17 cellular contexts compared by ENCODE assay signal in the genomic region with DNA sequence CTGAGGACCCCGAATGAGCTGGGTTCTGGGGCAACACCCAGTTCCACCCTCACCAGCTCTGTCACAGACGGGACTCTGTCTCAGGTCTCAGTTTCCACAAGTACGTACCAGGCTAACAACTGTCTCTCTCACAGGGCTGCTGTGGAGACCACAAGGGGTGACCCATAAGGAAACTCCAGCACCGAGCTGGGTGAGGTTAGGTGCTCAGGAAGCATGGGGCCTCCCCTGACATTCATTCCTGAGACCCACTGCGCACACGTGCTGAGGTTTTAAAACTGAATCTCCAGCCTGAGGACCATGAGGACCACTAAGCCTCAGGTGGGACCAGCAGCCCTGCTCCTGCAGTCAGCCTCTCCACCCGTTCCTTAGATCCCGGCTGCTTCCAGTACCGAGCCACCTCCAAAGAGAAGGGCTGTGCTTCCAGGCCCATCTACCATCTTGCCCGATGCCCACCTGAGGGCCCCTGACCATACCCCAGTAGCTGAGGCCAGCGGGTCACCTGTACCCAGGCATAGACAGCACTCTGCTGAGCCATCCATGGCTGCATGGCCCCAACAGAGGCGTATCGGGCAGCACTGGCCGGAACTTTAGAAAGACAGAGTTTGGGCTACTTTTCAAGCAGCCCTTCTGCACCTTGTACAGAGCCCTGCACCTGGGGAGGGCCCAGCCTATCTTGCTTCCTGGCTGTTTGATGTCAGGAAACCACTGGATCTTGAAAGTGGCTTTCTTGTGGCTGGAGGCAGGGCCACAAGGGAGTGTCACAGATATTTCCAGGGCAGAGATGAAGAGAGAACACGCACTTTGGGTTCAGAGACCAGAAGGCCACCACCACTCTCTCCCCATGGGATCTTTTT. TPM values are rescaled to one million over a fixed set of nuclear protein-coding genes. Genes with fewer than 3 reads are reported as not detected.
A peak's percentile ranks its signal among the peaks of the same experiment; 100 is the strongest.
DNase-seq lines count a peak whose midpoint lies in the region; ATAC-seq and TF ChIP-seq lines count a peak whose summit lies in the region.
"Had no signal": no experiment of that assay in that cellular context is flagged by ENCODE, and none has a peak within 500 bp of the region (broad histone marks: within the 10 kb centered on the region; RNA-seq: fewer than 3 reads in every experiment).

No MANE protein-coding gene starts in this region.

- H3K9me2 ChIP-seq in SK-N-SH: no peaks in the 10 kb centered on the region

- H3K36me3 ChIP-seq in SK-N-SH (replicated peaks in 1 of 2; ENCODE audit: control insufficient read depth in 1 of 2, insufficient read depth in 2 of 2, low read length in 1 of 2) (no peaks in the 10 kb centered on the region), WERI-Rb-1 (no peaks in the 10 kb centered on the region), sigmoid colon (no peaks in the 10 kb centered on the region)

- CTCF ChIA-PET in SK-N-SH (lab: Yijun Ruan, JAX) (interaction anchor here (1.1 to 5.7 kb wide), 8 partner anchors 12 to 97 kb away, joined by 3 to 27 read pairs (median 3); no protein-coding TSS in a partner anchor), MCF 10A (lab: Yijun Ruan, JAX) (interaction anchor here (0.6 to 7.9 kb wide), 8 partner anchors 37 to 452 kb away, joined by 3 to 46 read pairs (median 4); no protein-coding TSS in a partner anchor)

- H3K4me2 ChIP-seq in SK-N-SH: no peak overlapping the region

- no peaks in the 10 kb centered on the region for H3K27me3 ChIP-seq in SK-N-SH (ENCODE audit: insufficient read depth)
- H3K27me3 ChIP-seq in WERI-Rb-1 (ENCODE audit: insufficient read depth, low read depth, severe bottlenecking): no peaks in the 10 kb centered on the region
- no peaks in the 10 kb centered on the region for H3K27me3 ChIP-seq in sigmoid colon

- H3K27ac Mint-ChIP-seq in activated naive CD4-positive, alpha-beta T cell treated with anti-CD3 and anti-CD28 coated beads, Interleukin-2, amount 50 U/mL, for 24 hours: no peak overlapping the region
- H3K27ac Mint-ChIP-seq in MCF 10A (ENCODE audit: low read depth, unreplicated experiment): no peak overlapping the region
- H3K27ac Mint-ChIP-seq: dendritic cell treated with granulocyte-macrophage colony-stimulating factor and Interleukin-4, amounts not matched to agents 40 ng/mL and 50 ng/mL, for 4 days had no signal

- H3K9me3 ChIP-seq in SK-N-SH (no peaks in the 10 kb centered on the region), WERI-Rb-1 (ENCODE audit: severe bottlenecking) (no peaks in the 10 kb centered on the region), sigmoid colon (no peaks in the 10 kb centered on the region)

- POLR2A ChIA-PET in SK-N-SH (lab: Yijun Ruan, JAX) (interaction anchor here (0.8 kb wide), 1 partner anchor 14 kb away, joined by 3 read pairs; no protein-coding TSS in a partner anchor), MCF 10A (lab: Yijun Ruan, JAX) (no interaction called here)

- H3K79me2 ChIP-seq in SK-N-SH (ENCODE audit: insufficient read depth): no peaks in the 10 kb centered on the region

- no TSS peak for BruUV-seq in MCF 10A (replicated peaks; lab: Mats Ljungman, UMichigan)

- intact Hi-C loops in sigmoid colon (cut with DNase I): no loop called here
- intact Hi-C loops in MCF 10A (cut with micrococcal nuclease): no loop called here

- no peak overlapping the region for H3K9ac ChIP-seq in SK-N-SH

- no peak for ATAC-seq in SK-N-SH treated with all-trans-retinoic acid at 6 μM for 48 hours
- no peak for ATAC-seq in HG03442 (IDR thresholded peaks at IDR 0.05; ENCODE audit: unreplicated experiment)

- no peak for TF ChIP-seq CTCF in SK-N-SH (IDR thresholded peaks at IDR 0.05)
- TF ChIP-seq CTCF in WERI-Rb-1 (IDR thresholded peaks at IDR 0.05; ENCODE audit: low read depth, low read length): no peak
- no peak for TF ChIP-seq CTCF in sigmoid colon (IDR thresholded peaks at IDR 0.05)
- no peak for TF ChIP-seq CTCF in MCF 10A (IDR thresholded peaks at IDR 0.05; ENCODE audit: unreplicated experiment)

- H3K36me3 Mint-ChIP-seq in activated naive CD4-positive, alpha-beta T cell treated with anti-CD3 and anti-CD28 coated beads, Interleukin-2, amount 50 U/mL, for 24 hours: no peaks in the 10 kb centered on the region
- H3K36me3 Mint-ChIP-seq in MCF 10A (ENCODE audit: insufficient read depth, unreplicated experiment): peaks cover 13% of the 10 kb centered on the region

- H3K27me3 Mint-ChIP-seq in activated naive CD4-positive, alpha-beta T cell treated with anti-CD3 and anti-CD28 coated beads, Interleukin-2, amount 50 U/mL, for 24 hours: peaks cover 52% of the 10 kb centered on the region
- H3K27me3 Mint-ChIP-seq in MCF 10A (ENCODE audit: insufficient read depth, unreplicated experiment): no peaks in the 10 kb centered on the region

- TF ChIP-seq POLR2A in sigmoid colon (IDR thresholded peaks at IDR 0.05): no peak

- no peak for TF ChIP-seq EP300 in SK-N-SH (IDR thresholded peaks at IDR 0.05; ENCODE audit: borderline replicate concordance in 1 of 2, low read depth in 1 of 2, low read length in 1 of 2)
- no peak for TF ChIP-seq EP300 in sigmoid colon (IDR thresholded peaks at IDR 0.05)

- no peaks in the 10 kb centered on the region for H3K9me3 Mint-ChIP-seq in activated naive CD4-positive, alpha-beta T cell treated with anti-CD3 and anti-CD28 coated beads, Interleukin-2, amount 50 U/mL, for 24 hours
- H3K9me3 Mint-ChIP-seq in MCF 10A (ENCODE audit: unreplicated experiment): no peaks in the 10 kb centered on the region
- H3K9me3 Mint-ChIP-seq: dendritic cell treated with granulocyte-macrophage colony-stimulating factor and Interleukin-4, amounts not matched to agents 40 ng/mL and 50 ng/mL, for 4 days had no signal

- H3K4me1 ChIP-seq in SK-N-SH (ENCODE audit: control insufficient read depth in 1 of 2, insufficient read depth in 2 of 2, low read depth in 1 of 2, low read length in 1 of 2): peaks cover 0 to 65% of the 10 kb centered on the region in 2 experiments; a peak in 2 of 4 replicates
- H3K4me1 ChIP-seq in sigmoid colon: peaks cover 0 to 4% (median 0%) of the 10 kb centered on the region in 4 donors

- no peak overlapping the region for H3K4me3 ChIP-seq in SK-N-SH (ENCODE audit: low read depth in 2 of 2, low read length in 1 of 2)
- no peak overlapping the region for H3K4me3 ChIP-seq in WERI-Rb-1 (ENCODE audit: low read depth, low read length)
- no peak overlapping the region for H3K4me3 ChIP-seq in sigmoid colon
- H3K4me3 ChIP-seq: lung had no signal

- H3K27ac ChIP-seq in SK-N-SH (ENCODE audit: low read depth in 2 of 2, low read length in 1 of 2) (peak overlapping the region in 1 of 2 experiments; percentile 98; a peak in 2 of 4 replicates), WERI-Rb-1 (peak overlapping the region; percentile 78), sigmoid colon (no peak overlapping the region)

- WGBS in SK-N-SH (ENCODE audit: low lambda C conversion rate): 69% methylated on average over 4 of the region's 15 CpGs
- WGBS in sigmoid colon, 2 donors: 79 to 91% methylated on average over 15 of the region's 15 CpGs

- no peaks in the 10 kb centered on the region for H4K20me1 ChIP-seq in SK-N-SH (ENCODE audit: insufficient read depth)

- H3K4me1 Mint-ChIP-seq in activated naive CD4-positive, alpha-beta T cell treated with anti-CD3 and anti-CD28 coated beads, Interleukin-2, amount 50 U/mL, for 24 hours: peaks cover 43% of the 10 kb centered on the region
- H3K4me1 Mint-ChIP-seq in MCF 10A (ENCODE audit: insufficient read depth, unreplicated experiment): no peaks in the 10 kb centered on the region

- no peak for TF ChIP-seq RAD21 in SK-N-SH (IDR thresholded peaks at IDR 0.05; ENCODE audit: low read length)

- peak overlapping the region; percentile 42 for H3K4me3 Mint-ChIP-seq in activated naive CD4-positive, alpha-beta T cell treated with anti-CD3 and anti-CD28 coated beads, Interleukin-2, amount 50 U/mL, for 24 hours
- H3K4me3 Mint-ChIP-seq in MCF 10A (ENCODE audit: unreplicated experiment): no peak overlapping the region
- H3K4me3 Mint-ChIP-seq: dendritic cell treated with granulocyte-macrophage colony-stimulating factor and Interleukin-4, amounts not matched to agents 40 ng/mL and 50 ng/mL, for 4 days had no signal

- DNase-seq in SK-N-SH: no peak
- no peak for DNase-seq in WERI-Rb-1
- DNase-seq in sigmoid colon: peak; percentile 53
- DNase-seq in MCF 10A (ENCODE audit: unreplicated experiment): no peak
- DNase-seq in SKM-1 treated with dmso at 0.1 percent for 144 hours (lab: John Stamatoyannopoulos, UW; ENCODE audit: unreplicated experiment): no peak
- DNase-seq: DMS53, H7, NCI-H1105, NCI-H446 treated with DMSO at 0.1 percent for 48 hours, occipital lobe, small intestine, trophoblast cell had no signal

- H3F3A ChIP-seq in SK-N-SH (replicated peaks; ENCODE audit: insufficient read depth): no peaks in the 10 kb centered on the region

- H2AFZ ChIP-seq in SK-N-SH (ENCODE audit: low read depth): no peak overlapping the region

TF ChIP-seq in SK-N-SH, 30 proteins besides CTCF, POLR2A, EP300 and RAD21:
- TF ChIP-seq MXI1 (IDR thresholded peaks at IDR 0.05; ENCODE audit: low read depth, low read length): peak; percentile 15; the same call in 1 of the 2 replicates
- TF ChIP-seq EZH2phosphoT487 (IDR thresholded peaks at IDR 0.05; ENCODE audit: borderline replicate concordance, low read depth): no peak
- TF ChIP-seq RFX5 (IDR thresholded peaks at IDR 0.05; ENCODE audit: low read length): no peak
- TF ChIP-seq RXRA (IDR thresholded peaks at IDR 0.05; ENCODE audit: borderline replicate concordance, low read depth): no peak
- TF ChIP-seq GATA2 (CRISPR knock-in tag; IDR thresholded peaks at IDR 0.05): no peak
- no peak for TF ChIP-seq GABPA (IDR thresholded peaks at IDR 0.05; ENCODE audit: low read depth)

TF ChIP-seq in SK-N-SH treated with all-trans-retinoic acid at 6 μM for 48 hours, 23 proteins besides CTCF, POLR2A, EP300 and RAD21 (continues in another document):
- TF ChIP-seq, protein P1, sequence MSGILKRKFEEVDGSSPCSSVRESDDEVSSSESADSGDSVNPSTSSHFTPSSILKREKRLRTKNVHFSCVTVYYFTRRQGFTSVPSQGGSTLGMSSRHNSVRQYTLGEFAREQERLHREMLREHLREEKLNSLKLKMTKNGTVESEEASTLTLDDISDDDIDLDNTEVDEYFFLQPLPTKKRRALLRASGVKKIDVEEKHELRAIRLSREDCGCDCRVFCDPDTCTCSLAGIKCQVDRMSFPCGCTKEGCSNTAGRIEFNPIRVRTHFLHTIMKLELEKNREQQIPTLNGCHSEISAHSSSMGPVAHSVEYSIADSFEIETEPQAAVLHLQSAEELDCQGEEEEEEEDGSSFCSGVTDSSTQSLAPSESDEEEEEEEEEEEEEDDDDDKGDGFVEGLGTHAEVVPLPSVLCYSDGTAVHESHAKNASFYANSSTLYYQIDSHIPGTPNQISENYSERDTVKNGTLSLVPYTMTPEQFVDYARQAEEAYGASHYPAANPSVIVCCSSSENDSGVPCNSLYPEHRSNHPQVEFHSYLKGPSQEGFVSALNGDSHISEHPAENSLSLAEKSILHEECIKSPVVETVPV (CRISPR knock-in tag; IDR thresholded peaks at IDR 0.05): no peak
- TF ChIP-seq ARNTL (CRISPR knock-in tag; IDR thresholded peaks at IDR 0.05; ENCODE audit: borderline replicate concordance, low read depth): no peak
- TF ChIP-seq ZC3H10 (CRISPR knock-in tag; IDR thresholded peaks at IDR 0.05): no peak
- TF ChIP-seq ZFP30 (CRISPR knock-in tag; IDR thresholded peaks at IDR 0.05): no peak
- no peak for TF ChIP-seq SNAI2 (CRISPR knock-in tag; IDR thresholded peaks at IDR 0.05)

RNA-seq across cellular contexts. Expression of a gene that starts 18.7 kb away (rescaled TPM):
- polyA plus RNA-seq in SK-N-SH (2012; rRNA removed) (2.9 and 3.3 TPM in 2 replicates), sigmoid colon (1 to 10 TPM; 1.4 to 3.6 (median 3.0) TPM)
- 2.3 and 2.7 TPM in 2 replicates for polyA plus RNA-seq in SK-N-SH (2012; cell fraction: cytosol; rRNA removed)
- polyA plus RNA-seq in SK-N-SH (2012; cell fraction: nucleus; rRNA removed): 8.3 and 9.2 TPM in 2 replicates
- total RNA-seq in sigmoid colon (10 to 100 TPM; 12.3 to 17.4 (median 15.4) TPM), MCF 10A (2022) (9.1 and 13.1 TPM in 2 replicates)
